Comparison of ENCODE assay signal across 15 cellular contexts in genomic region chr12:50617657-50618056, GRCh38.
DNase-seq lines count a peak whose midpoint lies in the region; ATAC-seq and TF ChIP-seq lines count a peak whose summit lies in the region.
"Had no signal": no experiment of that assay in that cellular context is flagged by ENCODE, and none has a peak within 500 bp of the region (broad histone marks: within the 10 kb centered on the region; RNA-seq: fewer than 3 reads in every experiment).

No MANE protein-coding gene starts in this region.

- no peak for TF ChIP-seq POLR2A in esophagus squamous epithelium (IDR thresholded peaks at IDR 0.05)
- TF ChIP-seq POLR2A in suprapubic skin (IDR thresholded peaks at IDR 0.05) = no peak

- H3K36me3 ChIP-seq in HEK293 (ENCODE audit: control insufficient read depth in 2 of 2, insufficient read depth in 1 of 2, low read length in 2 of 2) (no peaks in the 10 kb centered on the region), RWPE2 (ENCODE audit: low read depth) (no peaks in the 10 kb centered on the region), esophagus squamous epithelium (no peaks in the 10 kb centered on the region), suprapubic skin (no peaks in the 10 kb centered on the region)

- intact Hi-C loops in esophagus squamous epithelium (cut with DNase I) = no loop called here

- H3K27me3 ChIP-seq in RWPE2 (ENCODE audit: insufficient read depth, poor library complexity, severe bottlenecking) (no peaks in the 10 kb centered on the region), esophagus squamous epithelium (no peaks in the 10 kb centered on the region), suprapubic skin (no peaks in the 10 kb centered on the region)
- H3K27me3 ChIP-seq: BLaER1 treated with 17β-estradiol and CSF1 and Interleukin-3, amounts not matched to agents 10 nM and 100 nM had no signal

- ATAC-seq in RWPE2 (ENCODE audit: low read depth) = no peak
- ATAC-seq: GM12878 had no signal

- DNase-seq in RWPE2 (ENCODE audit: low spot score) = no peak
- no peak for DNase-seq in esophagus squamous epithelium (lab: John Stamatoyannopoulos, UW)
- no peak for DNase-seq in suprapubic skin (ENCODE audit: low spot score in 2 of 2)
- DNase-seq in pons (ENCODE audit: low spot score) = no peak
- no peak for DNase-seq in substantia nigra (lab: John Stamatoyannopoulos, UW)
- DNase-seq in stimulated activated CD4-positive, alpha-beta T cell treated with anti-CD3 and anti-CD28 coated beads, Interleukin-1b, Interleukin-23, amount 100 ng/mL, for 48 hours = no peak
- DNase-seq: ACHN; Calu3; CD4-positive, CD25-positive, alpha-beta regulatory T cell; DMS79; GOT3; H9 had no signal

- H3K27ac ChIP-seq in HEK293 (ENCODE audit: extremely low read depth, low read depth, low read length) (no peak overlapping the region), RWPE2 (ENCODE audit: poor library complexity, severe bottlenecking) (peak overlapping the region; percentile 99), esophagus squamous epithelium (peak overlapping the region; percentile 6 to 82 (median 72)), suprapubic skin (peak overlapping the region; percentile 80), substantia nigra (ENCODE audit: low read depth, low read length, poor library complexity, severe bottlenecking) (no peak overlapping the region)
- H3K27ac ChIP-seq: BLaER1 treated with 17β-estradiol and CSF1 and Interleukin-3, amounts not matched to agents 10 nM and 100 nM had no signal

- H3K9me3 ChIP-seq in HEK293 (ENCODE audit: control insufficient read depth, insufficient read depth, low read depth, low read length) (no peaks in the 10 kb centered on the region), RWPE2 (ENCODE audit: severe bottlenecking) (no peaks in the 10 kb centered on the region), esophagus squamous epithelium (no peaks in the 10 kb centered on the region), suprapubic skin (no peaks in the 10 kb centered on the region)
- H3K9me3 ChIP-seq: BLaER1 treated with 17β-estradiol and CSF1 and Interleukin-3, amounts not matched to agents 10 nM and 100 nM had no signal

- no peak for TF ChIP-seq CTCF in HEK293 (tag by site-specific recombination; IDR thresholded peaks at IDR 0.05)
- TF ChIP-seq CTCF in RWPE2 (IDR thresholded peaks at IDR 0.05; ENCODE audit: poor library complexity, severe bottlenecking) = no peak
- TF ChIP-seq CTCF in esophagus squamous epithelium (IDR thresholded peaks at IDR 0.05) = no peak
- no peak for TF ChIP-seq CTCF in suprapubic skin (IDR thresholded peaks at IDR 0.05)

- POLR2A ChIA-PET in HEK293 (lab: Yijun Ruan, JAX) = no interaction called here

- CTCF ChIA-PET in HEK293 (lab: Yijun Ruan, JAX) = no interaction called here

- WGBS in esophagus squamous epithelium, 2 donors = 50 to 89% methylated on average over 1 to 2 of the region's 2 CpGs
- WGBS in suprapubic skin = 40% methylated on average over 2 of the region's 2 CpGs

- H3K4me1 ChIP-seq in HEK293 (ENCODE audit: control insufficient read depth, insufficient read depth, low read length) (peaks cover 23% of the 10 kb centered on the region), RWPE2 (ENCODE audit: insufficient read depth, poor library complexity, severe bottlenecking) (peaks cover 78% of the 10 kb centered on the region), esophagus squamous epithelium (peaks cover 39 to 100% (median 63%) of the 10 kb centered on the region in 3 donors), suprapubic skin (peaks cover 99% of the 10 kb centered on the region)

- H3K4me3 ChIP-seq in HEK293 (ENCODE audit: low read depth, low read length) = no peak overlapping the region
- H3K4me3 ChIP-seq in RWPE2 (ENCODE audit: severe bottlenecking) = no peak overlapping the region
- H3K4me3 ChIP-seq in esophagus squamous epithelium = no peak overlapping the region
- H3K4me3 ChIP-seq in suprapubic skin = no peak overlapping the region
- H3K4me3 ChIP-seq: BLaER1 treated with 17β-estradiol and CSF1 and Interleukin-3, amounts not matched to agents 10 nM and 100 nM; GM12878 had no signal

- TF ChIP-seq EP300 in suprapubic skin (IDR thresholded peaks at IDR 0.05) = no peak

TF ChIP-seq in HEK293, 187 proteins besides CTCF, POLR2A, EP300 and RAD21:
- TF ChIP-seq ZNF488 (tag by site-specific recombination; IDR thresholded peaks at IDR 0.05) (no peak), PRDM4 (tag by site-specific recombination; IDR thresholded peaks at IDR 0.05) (no peak), ZNF571 (tag by site-specific recombination; IDR thresholded peaks at IDR 0.05) (no peak), ZNF140 (tag by site-specific recombination; IDR thresholded peaks at IDR 0.05) (peak; percentile 96; the same call in 1 of the 2 replicates), SCRT1 (tag by site-specific recombination; IDR thresholded peaks at IDR 0.05; ENCODE audit: borderline replicate concordance) (no peak), ZNF837 (tag by site-specific recombination; IDR thresholded peaks at IDR 0.05) (no peak)

Comparison
In these comparisons a context has a peak if more than half of its experiments do, and no peak if none do; other contexts are left out.
1. H3K27ac ChIP-seq: peak in RWPE2 (single experiment), esophagus squamous epithelium (4 of 4) and suprapubic skin (single experiment); none in HEK293 (single experiment) and substantia nigra (single experiment).